19 cellular contexts compared by ENCODE assay signal in the genomic region with DNA sequence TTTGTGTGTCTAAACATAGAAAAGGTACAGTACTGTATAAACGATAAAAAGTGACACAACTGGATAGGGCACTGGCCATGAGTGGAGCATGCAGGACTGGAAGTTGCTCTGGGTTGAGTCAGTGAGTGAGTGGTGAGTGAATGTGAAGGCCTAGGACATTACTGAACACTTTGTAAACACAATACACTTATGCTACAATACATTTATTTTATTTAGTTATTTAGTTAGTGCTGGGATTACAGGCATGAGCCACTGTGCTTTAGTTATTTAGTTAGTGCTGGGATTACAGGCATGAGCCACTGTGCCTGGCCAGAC. TPM values are rescaled to one million over a fixed set of nuclear protein-coding genes. Genes with fewer than 3 reads are reported as not detected.
A peak's percentile ranks its signal among the peaks of the same experiment; 100 is the strongest.
DNase-seq lines count a peak whose midpoint lies in the region; ATAC-seq, FAIRE-seq and TF ChIP-seq lines count a peak whose summit lies in the region.
"Had no signal": no experiment of that assay in that cellular context is flagged by ENCODE, and none has a peak within 500 bp of the region (broad histone marks: within the 10 kb centered on the region; RNA-seq: fewer than 3 reads in every experiment).

No MANE protein-coding gene starts in this region.

- no TSS peak for BruUV-seq in GM12878 (replicated peaks; lab: Mats Ljungman, UMichigan)

- peak overlapping the region; percentile 56 for H3K4me3 Mint-ChIP-seq in type B pancreatic cell
- H3K4me3 Mint-ChIP-seq: activated naive CD4-positive, alpha-beta T cell treated with anti-CD3 and anti-CD28 coated beads for 36 hours had no signal

- H3K9me3 ChIP-seq in left ventricle myocardium inferior (replicated peaks) (no peaks in the 10 kb centered on the region), GM12878 (replicated peaks; ENCODE audit: control insufficient read depth, insufficient read depth, low read length) (no peaks in the 10 kb centered on the region), gastroesophageal sphincter (no peaks in the 10 kb centered on the region)
- H3K9me3 ChIP-seq: vagina had no signal

- POLR2A ChIA-PET in GM12878 (lab: Charles Lee) = no interaction called here

- H3K27me3 ChIP-seq in left ventricle myocardium inferior (ENCODE audit: low read depth) = no peaks in the 10 kb centered on the region
- H3K27me3 ChIP-seq in GM12878 (replicated peaks in 1 of 2; ENCODE audit: control insufficient read depth in 2 of 2, insufficient read depth in 2 of 2, low read length in 1 of 2) = no peaks in the 10 kb centered on the region
- H3K27me3 ChIP-seq in gastroesophageal sphincter = no peaks in the 10 kb centered on the region
- H3K27me3 ChIP-seq: vagina had no signal

- peaks cover 4% of the 10 kb centered on the region for H3K36me3 Mint-ChIP-seq in type B pancreatic cell

- peaks cover 74% of the 10 kb centered on the region for H3K79me2 ChIP-seq in GM12878 (ENCODE audit: control insufficient read depth, insufficient read depth, low read length)

- intact Hi-C loops in left ventricle myocardium inferior (cut with micrococcal nuclease) (no loop called here), Right ventricle myocardium inferior (cut with DNase I) (no loop called here), GM12878 (cut with micrococcal nuclease; ENCODE audit: unreplicated experiment) (loop anchor here (5.0 to 10.0 kb wide), 2 partner anchors 227 to 680 kb away; partner anchors contain the start of genes CIAPIN1 and COQ9)

- SMC1A ChIA-PET in GM12878 (lab: Charles Lee; ENCODE audit: uncharacterized antibody, unreplicated experiment) = interaction anchor here (1.2 to 3.9 kb wide), 4 partner anchors 13 to 212 kb away, joined by 3 to 25 read pairs (median 5); no protein-coding TSS in a partner anchor

- peaks cover 5% of the 10 kb centered on the region; the same call in 1 of the 2 replicates for H4K20me1 ChIP-seq in GM12878 (ENCODE audit: control insufficient read depth, insufficient read depth)

- peaks cover 4% of the 10 kb centered on the region for H3K9me3 Mint-ChIP-seq in type B pancreatic cell
- H3K9me3 Mint-ChIP-seq: activated naive CD4-positive, alpha-beta T cell treated with anti-CD3 and anti-CD28 coated beads for 36 hours had no signal

- FAIRE-seq in GM12878 (lab: Jason Lieb, UNC) = no peak
- FAIRE-seq: D721Med, H1, HepG2 had no signal

- no peak overlapping the region for H3K9ac ChIP-seq in GM12878 (ENCODE audit: control insufficient read depth, insufficient read depth, low read length)

- H3K27ac Mint-ChIP-seq in type B pancreatic cell = peak overlapping the region; percentile 50
- H3K27ac Mint-ChIP-seq: activated naive CD4-positive, alpha-beta T cell treated with anti-CD3 and anti-CD28 coated beads for 36 hours had no signal

- TF ChIP-seq EP300 in GM12878 (IDR thresholded peaks at IDR 0.05; ENCODE audit: borderline replicate concordance in 1 of 2, control insufficient read depth in 1 of 2, low read depth in 2 of 2, low read length in 2 of 2) (no peak), gastroesophageal sphincter (IDR thresholded peaks at IDR 0.05) (no peak)

- H3K36me3 ChIP-seq in left ventricle myocardium inferior (no peaks in the 10 kb centered on the region), GM12878 (ENCODE audit: control insufficient read depth in 2 of 2, insufficient read depth in 2 of 2, low read length in 1 of 2) (peaks cover 0 to 4% of the 10 kb centered on the region in 2 experiments; a peak in 1 of 4 replicates), gastroesophageal sphincter (no peaks in the 10 kb centered on the region)
- H3K36me3 ChIP-seq: vagina had no signal

- DNase-seq in left ventricle myocardium inferior = no peak
- no peak for DNase-seq in Right ventricle myocardium inferior (ENCODE audit: missing footprints)
- DNase-seq in GM12878 (ENCODE audit: low read depth, low spot score) = no peak
- DNase-seq in type B pancreatic cell (ENCODE audit: extremely low spot score, unreplicated experiment) = no peak
- no peak for DNase-seq in NCI-H1436 treated with DMSO at 0.1 percent for 48 hours (lab: John Stamatoyannopoulos, UW)
- no peak for DNase-seq in ureter (ENCODE audit: low spot score)
- DNase-seq: activated naive CD4-positive, alpha-beta T cell treated with anti-CD3 and anti-CD28 coated beads for 36 hours; caudate nucleus; hippocampal formation; NCI-H1092; stimulated activated naive CD4-positive, alpha-beta T cell had no signal

- ATAC-seq in Right ventricle myocardium inferior = no peak
- ATAC-seq in GM12878 = no peak
- no peak for ATAC-seq in gastroesophageal sphincter
- ATAC-seq in GM18873 (IDR thresholded peaks at IDR 0.05; ENCODE audit: low FRiP score, unreplicated experiment) = no peak
- ATAC-seq: HepG2, left lobe of liver, sciatic nerve had no signal

- peaks cover 3% of the 10 kb centered on the region for H3K27me3 Mint-ChIP-seq in type B pancreatic cell

- no peak overlapping the region for H2AFZ ChIP-seq in GM12878 (ENCODE audit: control insufficient read depth, low read depth, low read length)

- H3K4me3 ChIP-seq in left ventricle myocardium inferior = no peak overlapping the region
- 0 out of 2 replicates have a peak overlapping the region, but pooled peaks have one; percentile 8 for H3K4me3 ChIP-seq in GM12878
- no peak overlapping the region for H3K4me3 ChIP-seq in gastroesophageal sphincter
- H3K4me3 ChIP-seq: vagina had no signal

- peak overlapping the region; percentile 96 for H3K27ac ChIP-seq in left ventricle myocardium inferior (replicated peaks)
- H3K27ac ChIP-seq in GM12878 (ENCODE audit: control insufficient read depth, insufficient read depth) = no peak overlapping the region
- peak overlapping the region in 3 of 4 donors; percentile 29 to 91 (median 45) for H3K27ac ChIP-seq in gastroesophageal sphincter
- H3K27ac ChIP-seq: vagina had no signal

- no peak for TF ChIP-seq RAD21 in GM12878 (IDR thresholded peaks at IDR 0.05; ENCODE audit: insufficient read depth, low read depth, low read length)

- 36% methylated on average over 1 of the region's 1 CpG for WGBS in GM12878 (ENCODE audit: insufficient coverage, insufficient replicate concordance, low lambda C conversion rate, missing lambda C conversion rate)
- 15 to 29% methylated on average over 1 of the region's 1 CpG for WGBS in gastroesophageal sphincter (ENCODE audit: low coverage in 1 of 2), 2 donors

- RAD21 ChIA-PET in GM12878 (lab: Charles Lee; ENCODE audit: unreplicated experiment) = interaction anchor here (1.5 to 6.6 kb wide), 2 partner anchors 21 to 70 kb away, joined by 3 to 30 read pairs; no protein-coding TSS in a partner anchor

- TF ChIP-seq CTCF in left ventricle myocardium inferior (IDR thresholded peaks at IDR 0.05; ENCODE audit: borderline replicate concordance) (no peak), GM12878 (IDR thresholded peaks at IDR 0.05 in 2 of 3, conservative IDR thresholded peaks at IDR 0.05 in 1 of 3; ENCODE audit: control insufficient read depth in 2 of 3, extremely low read depth in 1 of 3, insufficient read depth in 1 of 3, low read depth in 3 of 3, low read length in 3 of 3) (no peak), gastroesophageal sphincter (IDR thresholded peaks at IDR 0.05) (no peak), type B pancreatic cell (conservative IDR thresholded peaks at IDR 0.05) (no peak)

- H3K4me2 ChIP-seq in GM12878 (ENCODE audit: control insufficient read depth, insufficient read depth) = peak overlapping the region; percentile 22

- H3K4me1 Mint-ChIP-seq in type B pancreatic cell (ENCODE audit: unreplicated experiment) = peaks cover 69% of the 10 kb centered on the region

- no peak for TF ChIP-seq POLR2A in GM12878 (IDR thresholded peaks at IDR 0.05; ENCODE audit: low read depth, low read length)
- TF ChIP-seq POLR2A in gastroesophageal sphincter (IDR thresholded peaks at IDR 0.05) = no peak

- H3K4me1 ChIP-seq in left ventricle myocardium inferior (peaks cover 93% of the 10 kb centered on the region), GM12878 (ENCODE audit: control insufficient read depth, insufficient read depth, low read length) (peaks cover 21% of the 10 kb centered on the region), gastroesophageal sphincter (peaks cover 7 to 88% (median 29%) of the 10 kb centered on the region in 3 donors)

- CTCF ChIA-PET in GM12878 (lab: Yijun Ruan, JAX) = interaction anchor here (0.5 to 13.7 kb wide), 5 partner anchors 25 to 125 kb away, joined by 3 to 186 read pairs (median 6); partner anchors contain the start of gene ZNF319

- in situ Hi-C loops in GM12878 (cut with MboI) = no loop called here

TF ChIP-seq in GM12878, 131 proteins besides CTCF, POLR2A, EP300 and RAD21:
- no peak for TF ChIP-seq MYC (IDR thresholded peaks at IDR 0.05; ENCODE audit: insufficient read depth, insufficient read length, insufficient replicate concordance, low read length, severe bottlenecking)

RNA-seq across cellular contexts. Expression of gene CFAP20, which starts 4.6 kb away (rescaled TPM):
- total RNA-seq in left ventricle myocardium inferior (34.5 TPM), Right ventricle myocardium inferior (34.8 TPM), GM12878 (2014; rRNA removed) (45.4 and 51.5 TPM in 2 replicates), GM12878 (2014; rRNA removed; fragmentation: Illumina TruSeq; extraction: Trizol) (37.3 and 37.4 TPM in 2 replicates), GM12878 (2021) (28.2 and 28.4 TPM in 2 replicates), gastroesophageal sphincter (10 to 100 TPM; 14.8 to 48.3 (median 25.7) TPM), type B pancreatic cell (ENCODE audit: low replicate concordance) (37.2 and 41.7 TPM in 2 replicates), ureter (26.4 TPM)
- total RNA-seq in GM12878 (2013; cell fraction: nucleolus; rRNA removed) = 14.4 and 18.3 TPM in 2 replicates
- polyA plus RNA-seq in GM12878 (2011; ENCODE audit: low read depth) = 24.7 TPM
- polyA plus RNA-seq in GM12878 (2011; rRNA removed) (49.1 and 52.6 TPM in 2 replicates), GM12878 (2014; fragmentation: Illumina TruSeq; extraction: Trizol) (41.0 and 45.0 TPM in 2 replicates), GM12878 (2014; fragmentation: Nextera tagmentation; extraction: Ambion mirVana) (10 to 100 TPM; 10.9 to 19.9 TPM), GM12878 (2014; rRNA removed) (47.3 and 54.6 TPM in 2 replicates), GM12878 (2016; fragmentation: Nextera tagmentation; extraction: Ambion mirVana) (10 to 100 TPM; 59.0 to 61.7 TPM)
- polyA plus RNA-seq in GM12878 (2011; cell fraction: cytosol; rRNA removed) = 51.3 and 54.6 TPM in 2 replicates
- polyA plus RNA-seq in GM12878 (2011; cell fraction: nucleus; rRNA removed) = 40.2 and 42.4 TPM in 2 replicates
- polyA plus RNA-seq in GM12878 (2012) = 25.3 and 25.4 TPM in 2 replicates
- 35.1 and 45.4 TPM in 2 replicates for polyA minus RNA-seq in GM12878 (2011; rRNA and poly(A)+ RNA removed)
- polyA minus RNA-seq in GM12878 (2011; cell fraction: cytosol; rRNA and poly(A)+ RNA removed) = 18.1 and 19.8 TPM in 2 replicates
- polyA minus RNA-seq in GM12878 (2011; cell fraction: nucleus; rRNA and poly(A)+ RNA removed) = 13.1 and 23.6 TPM in 2 replicates
